In the genomic region with DNA sequence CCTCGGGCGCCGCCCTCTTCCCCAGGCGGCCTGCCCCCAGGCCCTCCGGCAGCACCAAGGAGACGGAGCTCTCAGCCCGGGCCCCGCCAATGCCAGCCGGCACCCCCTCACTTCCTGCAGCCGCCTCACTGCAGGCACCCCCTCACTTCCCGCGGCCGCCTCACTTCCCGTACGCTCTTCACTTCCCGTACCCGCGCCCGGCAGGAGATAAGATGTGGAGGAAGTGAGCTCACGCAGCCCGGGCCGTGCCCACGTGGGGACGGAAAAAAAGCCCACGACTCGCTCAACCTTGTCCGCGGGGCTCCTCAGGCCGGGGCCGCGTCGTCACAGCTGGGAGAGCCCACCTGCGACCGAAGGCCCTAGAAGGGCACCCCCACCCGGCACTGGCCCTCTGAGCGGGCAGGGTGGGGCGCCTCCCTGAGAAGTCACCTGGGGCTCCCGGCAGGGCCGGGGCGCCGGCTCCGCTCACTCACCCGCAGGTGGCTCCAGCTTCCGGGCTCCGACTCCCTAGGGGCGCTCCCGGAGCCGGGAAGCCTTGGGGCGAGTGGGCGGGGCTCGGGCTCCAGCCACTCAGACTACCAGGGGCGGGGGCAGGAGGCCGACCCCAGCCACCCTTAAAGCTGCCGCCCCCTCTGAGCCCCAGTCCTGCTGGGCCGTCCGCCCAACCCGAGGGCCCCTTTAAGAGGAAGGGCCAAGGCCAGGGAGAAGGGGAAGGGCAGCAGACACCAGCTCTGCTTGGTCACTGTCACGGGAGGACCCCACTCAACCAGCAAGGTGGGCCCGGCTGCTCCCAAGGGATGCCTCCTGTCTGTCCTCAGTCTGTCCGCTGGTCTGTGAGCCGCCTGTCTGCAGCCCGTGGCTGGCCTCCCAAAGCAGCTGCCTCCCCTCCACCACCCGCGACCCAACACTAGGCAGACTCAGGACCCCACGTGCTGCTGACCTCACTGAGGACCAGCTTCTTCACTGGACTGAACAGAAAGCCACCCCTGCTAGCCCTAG, we compare ENCODE assay signal across 8 cellular contexts. TPM values are rescaled to one million over a fixed set of nuclear protein-coding genes. Genes with fewer than 3 reads are reported as not detected.
DNase-seq lines count a peak whose midpoint lies in the region; FAIRE-seq and TF ChIP-seq lines count a peak whose summit lies in the region.

No MANE protein-coding gene starts in this region.

- DNase-seq in DMS53 treated with DMSO at 0.1 percent for 48 hours (lab: John Stamatoyannopoulos, UW; ENCODE audit: unreplicated experiment), result peak; percentile 1
- DNase-seq in GOT3 (lab: John Stamatoyannopoulos, UW), result peak; percentile 60
- peak; percentile 90 for DNase-seq in NB4 (ENCODE audit: low read depth)
- peak; percentile 53 for DNase-seq in T1000 (lab: John Stamatoyannopoulos, UW)
- DNase-seq in astrocyte (ENCODE audit: low read depth), result peak; percentile 60
- peak; percentile 41 to 77 for DNase-seq in hippocampal formation (lab: John Stamatoyannopoulos, UW)
- DNase-seq in retinal pigment epithelial cell (ENCODE audit: low read depth), result peak; percentile 54
- no peak for DNase-seq in HuH-7.5 (ENCODE audit: low spot score)

- peaks cover under 1% of the 10 kb centered on the region for H3K36me3 Mint-ChIP-seq in astrocyte (ENCODE audit: low read depth, unreplicated experiment)

- no peaks in the 10 kb centered on the region for H3K27me3 ChIP-seq in astrocyte (ENCODE audit: insufficient read depth, low read length)

- peaks cover 73% of the 10 kb centered on the region for H3K79me2 ChIP-seq in astrocyte (ENCODE audit: insufficient read depth, low read length)

- no peak for TF ChIP-seq CTCF in NB4 (IDR thresholded peaks at IDR 0.05; ENCODE audit: low read depth, low read length)
- no peak for TF ChIP-seq CTCF in astrocyte (IDR thresholded peaks at IDR 0.05; ENCODE audit: insufficient read depth, low read depth, low read length)
- peak; percentile 2 for TF ChIP-seq CTCF in retinal pigment epithelial cell (conservative IDR thresholded peaks at IDR 0.05; ENCODE audit: low read depth, low read length)

- H3K36me3 ChIP-seq in astrocyte (ENCODE audit: insufficient read depth, low read length), result no peaks in the 10 kb centered on the region

- no peak overlapping the region for H3K27ac Mint-ChIP-seq in astrocyte (ENCODE audit: unreplicated experiment)

- H3K9me3 ChIP-seq in astrocyte (ENCODE audit: insufficient read depth, low read depth, low read length), result no peaks in the 10 kb centered on the region

- H3K4me1 ChIP-seq in astrocyte (ENCODE audit: insufficient read depth, low read length), result peaks cover 23% of the 10 kb centered on the region

- H3K9ac ChIP-seq in astrocyte (ENCODE audit: low read length), result peak overlapping the region; percentile 93

- H3K4me1 Mint-ChIP-seq in astrocyte (ENCODE audit: low read depth, unreplicated experiment), result peaks cover 3% of the 10 kb centered on the region

- peak overlapping the region; percentile 88 for H3K4me3 Mint-ChIP-seq in astrocyte (ENCODE audit: unreplicated experiment)

- peak overlapping the region; percentile 73 for H2AFZ ChIP-seq in astrocyte (ENCODE audit: low read depth, low read length)

- H3K27ac ChIP-seq in astrocyte (ENCODE audit: low read depth, low read length), result peak overlapping the region; percentile 83

- TF ChIP-seq POLR2A in NB4 (IDR thresholded peaks at IDR 0.05; ENCODE audit: extremely low read depth, insufficient read length), result no peak

- peak overlapping the region; percentile 98 for H3K4me2 ChIP-seq in astrocyte (ENCODE audit: low read length)

- peak overlapping the region; percentile 65 for H3K4me3 ChIP-seq in NB4 (ENCODE audit: low read depth, low read length)
- H3K4me3 ChIP-seq in astrocyte (ENCODE audit: insufficient read depth, low read depth, low read length), result peak overlapping the region; percentile 78
- H3K4me3 ChIP-seq in retinal pigment epithelial cell (ENCODE audit: low read length), result peak overlapping the region; percentile 80

- no peak for FAIRE-seq in astrocyte (lab: Jason Lieb, UNC)

- no peaks in the 10 kb centered on the region for H3K27me3 Mint-ChIP-seq in astrocyte (ENCODE audit: low read depth, unreplicated experiment)

- H3K9me3 Mint-ChIP-seq in astrocyte (ENCODE audit: unreplicated experiment), result no peaks in the 10 kb centered on the region

- H4K20me1 ChIP-seq in astrocyte (ENCODE audit: insufficient read depth, low read length), result peaks cover 64% of the 10 kb centered on the region

RNA-seq across cellular contexts. Expression of a gene that starts 31.4 kb away (rescaled TPM):
- total RNA-seq in astrocyte, result 31.8 and 43.2 TPM in 2 replicates
